8 cellular contexts compared by ENCODE assay signal in the genomic region with DNA sequence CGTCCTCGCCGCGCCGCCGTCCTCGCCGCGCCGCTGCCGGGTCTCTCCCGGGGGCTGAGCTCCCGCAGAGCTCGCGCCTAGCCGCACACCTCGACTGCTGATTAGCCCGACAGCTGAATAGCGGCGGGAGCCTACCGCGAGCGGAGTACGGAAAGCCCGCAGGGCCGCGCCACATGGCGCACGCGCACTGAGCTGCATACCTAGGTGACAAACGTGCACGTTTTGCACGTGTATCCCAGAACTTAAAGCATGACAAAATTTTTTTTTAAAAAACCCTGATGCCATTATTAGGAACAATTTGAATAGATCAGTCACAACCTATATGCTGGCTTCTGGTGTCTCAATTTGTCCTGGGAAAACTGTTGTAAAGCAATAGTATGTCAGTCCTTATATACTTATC. TPM values are rescaled to one million over a fixed set of nuclear protein-coding genes. Genes with fewer than 3 reads are reported as not detected.
DNase-seq lines count a peak whose midpoint lies in the region; ATAC-seq, FAIRE-seq and TF ChIP-seq lines count a peak whose summit lies in the region.

Gene GOLGA8A, minus strand, starts transcription at position 122 of the 400 bp plus-strand sequence. CDS start 48,117 bp downstream, outside the sequence.

- no peaks in the 10 kb centered on the region for H3K27me3 ChIP-seq in CD8-positive, alpha-beta T cell (ENCODE audit: insufficient read depth, low read length)
- H3K27me3 ChIP-seq in SU-DHL-6 (ENCODE audit: low read length) (no peaks in the 10 kb centered on the region), right atrium auricular region (no peaks in the 10 kb centered on the region), rectal smooth muscle tissue (ENCODE audit: control insufficient read depth, insufficient read depth, low read length) (no peaks in the 10 kb centered on the region)

- H3K9me3 Mint-ChIP-seq in CD8-positive, alpha-beta T cell: no peaks in the 10 kb centered on the region

- POLR2A ChIA-PET in CD8-positive, alpha-beta T cell (lab: Charles Lee): no interaction called here

- H3K79me2 ChIP-seq in SU-DHL-6 (ENCODE audit: insufficient read depth, low read length): peaks cover 16% of the 10 kb centered on the region

- no peak for FAIRE-seq in urothelium cell line (lab: Jason Lieb, UNC)

- peak within 1 kb of the TSS; percentile 27 for H3K27ac ChIP-seq in CD8-positive, alpha-beta T cell (ENCODE audit: low read depth, low read length)
- H3K27ac ChIP-seq in SU-DHL-6 (ENCODE audit: low read depth, low read length): no peak within 1 kb of the TSS
- H3K27ac ChIP-seq in adipose tissue (ENCODE audit: low read depth, low read length): peak within 1 kb of the TSS; percentile 38
- H3K27ac ChIP-seq in right atrium auricular region: peak within 1 kb of the TSS; percentile 29 to 55
- no peak within 1 kb of the TSS for H3K27ac ChIP-seq in rectal smooth muscle tissue (ENCODE audit: low read depth, low read length)

- 0 out of 2 replicates have a peak, but pooled peaks cover 2% of the 10 kb centered on the region for H3F3A ChIP-seq in SU-DHL-6 (ENCODE audit: insufficient read depth)

- H3K9me3 ChIP-seq in CD8-positive, alpha-beta T cell (ENCODE audit: low read length): no peaks in the 10 kb centered on the region
- H3K9me3 ChIP-seq in SU-DHL-6 (ENCODE audit: insufficient read depth, low read length) (no peaks in the 10 kb centered on the region), right atrium auricular region (no peaks in the 10 kb centered on the region)

- H3K4me3 Mint-ChIP-seq in CD8-positive, alpha-beta T cell: peak within 1 kb of the TSS; percentile 96

- intact Hi-C loops in CD8-positive, alpha-beta T cell (cut with DNase I, micrococcal nuclease): loop anchor here (2.0 to 10.0 kb wide), 5 partner anchors 93 to 399 kb away; partner anchors contain the start of genes NOP10 (in 2 of the 2), NUTM1 (in 2 of the 2), AVEN (in 1 of the 2) and EMC7 (in 1 of the 2)

- peak within 1 kb of the TSS; percentile 42 for H2AFZ ChIP-seq in SU-DHL-6 (ENCODE audit: low read depth, low read length, severe bottlenecking)

- peaks cover 18% of the 10 kb centered on the region for H3K36me3 Mint-ChIP-seq in CD8-positive, alpha-beta T cell

- WGBS in adipose tissue, 3 donors: 0 to 3% (median 3%) methylated on average over 22 to 33 of the region's 33 CpGs

- peak within 1 kb of the TSS; percentile 47 for H3K4me2 ChIP-seq in SU-DHL-6 (ENCODE audit: low read depth, low read length, poor library complexity, severe bottlenecking)

- H3K9ac ChIP-seq in SU-DHL-6 (ENCODE audit: low read length): peak within 1 kb of the TSS; percentile 61
- no peak within 1 kb of the TSS for H3K9ac ChIP-seq in rectal smooth muscle tissue (ENCODE audit: low read length)

- H3K4me1 Mint-ChIP-seq in CD8-positive, alpha-beta T cell (ENCODE audit: low read depth): peaks cover 24% of the 10 kb centered on the region

- H3K9me2 ChIP-seq in SU-DHL-6 (replicated peaks; ENCODE audit: insufficient read depth, low read length): no peaks in the 10 kb centered on the region

- ATAC-seq in CD8-positive, alpha-beta T cell: peak; percentile 82
- peak; percentile 57 for ATAC-seq in GM21447 (IDR thresholded peaks at IDR 0.05; ENCODE audit: unreplicated experiment)

- peak within 1 kb of the TSS; percentile 90 for H3K27ac Mint-ChIP-seq in CD8-positive, alpha-beta T cell

- peak; percentile 49 to 85 (median 82) for DNase-seq in CD8-positive, alpha-beta T cell
- DNase-seq in KG1 (lab: John Stamatoyannopoulos, UW): peak; percentile 8
- no peak for DNase-seq in right atrium auricular region (ENCODE audit: low spot score)
- DNase-seq in urothelium cell line (ENCODE audit: low spot score): peak; percentile 61

- peaks cover 11% of the 10 kb centered on the region for H3K4me1 ChIP-seq in CD8-positive, alpha-beta T cell (ENCODE audit: insufficient read depth, low read length)
- H3K4me1 ChIP-seq in right atrium auricular region (peaks cover 0 to 15% of the 10 kb centered on the region in 2 donors), rectal smooth muscle tissue (ENCODE audit: control insufficient read depth, insufficient read depth, low read length) (no peaks in the 10 kb centered on the region)

- CTCF ChIA-PET in CD8-positive, alpha-beta T cell (lab: Charles Lee): no interaction called here

- TF ChIP-seq CTCF in CD8-positive, alpha-beta T cell (IDR thresholded peaks at IDR 0.05): no peak
- no peak for TF ChIP-seq CTCF in SU-DHL-6 (IDR thresholded peaks at IDR 0.05; ENCODE audit: insufficient read depth, low read length, poor library complexity, severe bottlenecking)
- TF ChIP-seq CTCF in right atrium auricular region (IDR thresholded peaks at IDR 0.05): no peak

- H4K20me1 ChIP-seq in SU-DHL-6 (ENCODE audit: low read depth, low read length): no peaks in the 10 kb centered on the region

- peak within 1 kb of the TSS; percentile 73 for H3K4me3 ChIP-seq in CD8-positive, alpha-beta T cell (ENCODE audit: low read depth, low read length)
- H3K4me3 ChIP-seq in SU-DHL-6 (ENCODE audit: insufficient read depth, low read length, poor library complexity, severe bottlenecking) (peak within 1 kb of the TSS; percentile 56), right atrium auricular region (peak within 1 kb of the TSS; percentile 50 to 66), rectal smooth muscle tissue (ENCODE audit: low read length) (peak within 1 kb of the TSS; percentile 66)

- H3K36me3 ChIP-seq in CD8-positive, alpha-beta T cell (ENCODE audit: insufficient read depth, low read length): no peaks in the 10 kb centered on the region
- H3K36me3 ChIP-seq in SU-DHL-6 (ENCODE audit: low read length) (no peaks in the 10 kb centered on the region), right atrium auricular region (no peaks in the 10 kb centered on the region), rectal smooth muscle tissue (ENCODE audit: control insufficient read depth, insufficient read depth, low read length) (no peaks in the 10 kb centered on the region)

- H3K27me3 Mint-ChIP-seq in CD8-positive, alpha-beta T cell (ENCODE audit: low read depth): peaks cover 2% of the 10 kb centered on the region

RNA-seq across cellular contexts. Expression of gene GOLGA8A, which starts in this region (rescaled TPM):
- total RNA-seq in CD8-positive, alpha-beta T cell: 100 to 1,000 TPM; 199 to 214 TPM
- polyA plus RNA-seq in adipose tissue: 10 to 100 TPM; 21.4 to 48.3 (median 30.4) TPM
- 1 to 10 TPM; 5.7 to 5.9 TPM for total RNA-seq in right atrium auricular region

Comparison
In these comparisons a context has a peak if more than half of its experiments do, and no peak if none do; other contexts are left out.
1. RNA of gene GOLGA8A (total RNA-seq): 199 to 214 TPM in CD8-positive, alpha-beta T cell; 5.7 to 5.9 TPM in right atrium auricular region; every median in the first group is over 10 times any median in the second.
2. H3K27ac ChIP-seq: peak in CD8-positive, alpha-beta T cell (single experiment), adipose tissue (single experiment) and right atrium auricular region (2 of 2); none in SU-DHL-6 (single experiment) and rectal smooth muscle tissue (single experiment).
3. Peak in every context shown above with its lines, with median percentiles within 50 percentile points of each other: H3K4me3 ChIP-seq.